Comparison of ENCODE assay signal across 13 cellular contexts in genomic region chr1:95532335-95532734, GRCh38.
DNase-seq lines count a peak whose midpoint lies in the region; ATAC-seq and TF ChIP-seq lines count a peak whose summit lies in the region.
"Had no signal": no experiment of that assay in that cellular context is flagged by ENCODE, and none has a peak within 500 bp of the region (broad histone marks: within the 10 kb centered on the region; RNA-seq: fewer than 3 reads in every experiment).

No MANE protein-coding gene starts in this region.

- no peaks in the 10 kb centered on the region for H3K9me3 ChIP-seq in HCT116 (ENCODE audit: control insufficient read depth in 1 of 2, insufficient read depth in 1 of 2, low read depth in 1 of 2, low read length in 2 of 2)
- H3K9me3 ChIP-seq: MG63 had no signal

- no peaks in the 10 kb centered on the region for H4K20me1 ChIP-seq in HCT116 (ENCODE audit: insufficient read depth)

- peak; percentile 57; the same call in 1 of the 2 replicates for ATAC-seq in HCT116
- peak; percentile 90 for ATAC-seq in WTC11
- ATAC-seq in HG02840 (IDR thresholded peaks at IDR 0.05; ENCODE audit: low FRiP score, unreplicated experiment): no peak

- no peak overlapping the region for H3K4me2 ChIP-seq in HCT116 (ENCODE audit: low read length)

- POLR2A ChIA-PET in HCT116 (lab: Charles Lee) (no interaction called here), WTC11 (lab: Charles Lee) (no interaction called here)

- TF ChIP-seq CTCF in C4-2B (conservative IDR thresholded peaks at IDR 0.05) (peak; percentile 23), HCT116 (IDR thresholded peaks at IDR 0.05 in 2 of 3, conservative IDR thresholded peaks at IDR 0.05 in 1 of 3; ENCODE audit: borderline replicate concordance in 1 of 3, insufficient read depth in 1 of 3, low read depth in 2 of 3, low read length in 2 of 3) (0 out of 6 replicates have a peak, but pooled peaks of 1 of the 3 experiments have one; percentile 9), WTC11 (IDR thresholded peaks at IDR 0.05) (no peak), HFFc6 (IDR thresholded peaks at IDR 0.05) (no peak)

- peaks cover 2% of the 10 kb centered on the region; the same call in 1 of the 2 replicates for H3K36me3 Mint-ChIP-seq in WTC11
- H3K36me3 Mint-ChIP-seq in HFFc6 (ENCODE audit: low read depth): no peaks in the 10 kb centered on the region; the same call in 1 of the 2 replicates

- H3K27ac Mint-ChIP-seq in WTC11: no peak overlapping the region
- H3K27ac Mint-ChIP-seq in HFFc6: no peak overlapping the region

- RAD21 ChIA-PET in HCT116 (lab: Charles Lee; ENCODE audit: low non-redundant PET in 1 of 2, low total read pairs in 2 of 2, uncharacterized antibody in 2 of 2, unreplicated experiment in 2 of 2): no interaction called here

- TF ChIP-seq RAD21 in HCT116 (IDR thresholded peaks at IDR 0.05; ENCODE audit: low read depth): peak; percentile 26; the same call in 1 of the 2 replicates

- no peak for TF ChIP-seq POLR2A in HCT116 (IDR thresholded peaks at IDR 0.05; ENCODE audit: borderline replicate concordance, extremely low read depth, insufficient read depth, insufficient read length)

- CTCF ChIA-PET in HCT116 (lab: Charles Lee): no interaction called here
- CTCF ChIA-PET in WTC11 (lab: Charles Lee): interaction anchor here (1.0 to 1.1 kb wide), 3 partner anchors 22 to 299 kb away, joined by 3 to 4 read pairs (median 3); partner anchors contain the start of gene RWDD3

- no peaks in the 10 kb centered on the region for H3K27me3 ChIP-seq in HCT116 (ENCODE audit: insufficient read depth, low read length)
- H3K27me3 ChIP-seq: MG63 had no signal

- no peaks in the 10 kb centered on the region for H3K36me3 ChIP-seq in HCT116 (ENCODE audit: control insufficient read depth in 1 of 2, insufficient read depth in 2 of 2, low read length in 2 of 2)
- H3K36me3 ChIP-seq: MG63 had no signal

- no peak overlapping the region for H3K4me3 ChIP-seq in HCT116 (replicated peaks in 1 of 2; ENCODE audit: low read depth in 1 of 2, low read length in 2 of 2)
- H3K4me3 ChIP-seq: MG63 had no signal

- H3K9me3 Mint-ChIP-seq in WTC11 (peaks cover 9% of the 10 kb centered on the region), HFFc6 (peaks cover 58% of the 10 kb centered on the region)

- no peaks in the 10 kb centered on the region for H3K9me2 ChIP-seq in HCT116 (ENCODE audit: insufficient read depth)

- BruUV-seq in HCT116 (replicated peaks; lab: Mats Ljungman, UMichigan): no TSS peak

- no peak overlapping the region for H3K9ac ChIP-seq in HCT116 (ENCODE audit: low read length)

- 0 out of 2 replicates have a peak, but pooled peaks cover 2% of the 10 kb centered on the region for H3K4me1 Mint-ChIP-seq in WTC11
- H3K4me1 Mint-ChIP-seq in HFFc6 (ENCODE audit: low read depth): no peaks in the 10 kb centered on the region

- H3K27me3 Mint-ChIP-seq in WTC11 (ENCODE audit: low read depth) (no peaks in the 10 kb centered on the region), HFFc6 (ENCODE audit: insufficient read depth) (no peaks in the 10 kb centered on the region)

- no peaks in the 10 kb centered on the region for H3K79me2 ChIP-seq in HCT116 (ENCODE audit: insufficient read depth, low read length)

- intact Hi-C loops in HCT116 (cut with micrococcal nuclease): no loop called here

- H2AFZ ChIP-seq in HCT116 (ENCODE audit: low read depth, low read length, poor library complexity, severe bottlenecking): no peak overlapping the region

- no peaks in the 10 kb centered on the region for H3K4me1 ChIP-seq in HCT116 (ENCODE audit: control insufficient read depth in 1 of 2, insufficient read depth in 2 of 2, low read length in 2 of 2)

- H3K27ac ChIP-seq in C4-2B (no peak overlapping the region), HCT116 (ENCODE audit: low read depth, low read length) (no peak overlapping the region)

- DNase-seq in HCT116 (ENCODE audit: low read depth, low spot score) (no peak), WTC11 (ENCODE audit: low spot score) (peak; percentile 20), iPS-NIHi11 (ENCODE audit: low spot score) (peak; percentile 20), AG08395 (ENCODE audit: low spot score) (no peak), HFFc6 (no peak)
- DNase-seq: KG1, MG63, NCI-H1092 treated with DMSO at 0.1 percent for 48 hours, NCI-H1694, NCI-H446 treated with DMSO at 0.1 percent for 48 hours, RPMI8226 had no signal

- H3K4me3 Mint-ChIP-seq in WTC11 (no peak overlapping the region), HFFc6 (no peak overlapping the region)

TF ChIP-seq in HCT116, 20 proteins besides CTCF, POLR2A, EP300 and RAD21:
- TF ChIP-seq SIN3A (IDR thresholded peaks at IDR 0.05; ENCODE audit: low read depth) (no peak), JUND (IDR thresholded peaks at IDR 0.05) (no peak), ELF1 (IDR thresholded peaks at IDR 0.05; ENCODE audit: borderline replicate concordance, low read depth) (no peak), REST (IDR thresholded peaks at IDR 0.05; ENCODE audit: low read depth) (no peak), TCF7L2 (IDR thresholded peaks at IDR 0.05; ENCODE audit: borderline replicate concordance, extremely low read depth, insufficient read depth, insufficient read length) (no peak), FOSL1 (IDR thresholded peaks at IDR 0.05; ENCODE audit: low read depth) (no peak), ZNF274 (IDR thresholded peaks at IDR 0.05; ENCODE audit: low read depth, low read length) (no peak)
- TF ChIP-seq, protein P1, sequence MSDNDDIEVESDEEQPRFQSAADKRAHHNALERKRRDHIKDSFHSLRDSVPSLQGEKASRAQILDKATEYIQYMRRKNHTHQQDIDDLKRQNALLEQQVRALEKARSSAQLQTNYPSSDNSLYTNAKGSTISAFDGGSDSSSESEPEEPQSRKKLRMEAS (IDR thresholded peaks at IDR 0.05): no peak

TF ChIP-seq in WTC11, 78 proteins besides CTCF, POLR2A, EP300 and RAD21:
- TF ChIP-seq SP1 (CRISPR knock-in tag; conservative IDR thresholded peaks at IDR 0.05) (no peak), ZNF121 (CRISPR knock-in tag; IDR thresholded peaks at IDR 0.05) (no peak), SMAD3 (CRISPR knock-in tag; IDR thresholded peaks at IDR 0.05; ENCODE audit: borderline replicate concordance) (no peak), PRRX2 (CRISPR knock-in tag; IDR thresholded peaks at IDR 0.05) (no peak), ESRRA (CRISPR knock-in tag; IDR thresholded peaks at IDR 0.05; ENCODE audit: borderline replicate concordance) (no peak), ZBTB43 (CRISPR knock-in tag; IDR thresholded peaks at IDR 0.05) (no peak), GRHL2 (CRISPR knock-in tag; IDR thresholded peaks at IDR 0.05; ENCODE audit: insufficient replicate concordance, severe bottlenecking) (no peak), NFYB (CRISPR knock-in tag; conservative IDR thresholded peaks at IDR 0.05; ENCODE audit: low read depth) (no peak), KAT7 (CRISPR knock-in tag; IDR thresholded peaks at IDR 0.05; ENCODE audit: borderline replicate concordance) (no peak), SOX15 (CRISPR knock-in tag; IDR thresholded peaks at IDR 0.05) (no peak), FOXP1 (CRISPR knock-in tag; IDR thresholded peaks at IDR 0.05; ENCODE audit: borderline replicate concordance) (no peak), ELF4 (CRISPR knock-in tag; IDR thresholded peaks at IDR 0.05; ENCODE audit: low read depth) (no peak)
TF ChIP-seq in WTC11: peak in this region for 0.

Comparison
In these comparisons a context has a peak if more than half of its experiments do, and no peak if none do; other contexts are left out.
1. DNase-seq: peak in WTC11 (single experiment) and iPS-NIHi11 (single experiment); none in HCT116 (single experiment), AG08395 (single experiment) and HFFc6 (single experiment).